1 cellular context compared by ENCODE assay signal in genomic region chr5:125480901-125481300, GRCh38.
TF ChIP-seq lines count a peak whose summit lies in the region.

No MANE protein-coding gene starts in this region.

TF ChIP-seq in GM23338, 12 proteins besides CTCF, POLR2A, EP300 and RAD21 (continued from another document):
- no peak for TF ChIP-seq REST (IDR thresholded peaks at IDR 0.05; ENCODE audit: unreplicated experiment)
- TF ChIP-seq ETS1 (IDR thresholded peaks at IDR 0.05), result no peak
- no peak for TF ChIP-seq CREB1 (CRISPR knock-in tag; IDR thresholded peaks at IDR 0.05; ENCODE audit: low read depth)
- TF ChIP-seq ZNF331 (CRISPR knock-in tag; IDR thresholded peaks at IDR 0.05; ENCODE audit: low read depth), result no peak
- no peak for TF ChIP-seq JUNB (IDR thresholded peaks at IDR 0.05; ENCODE audit: unreplicated experiment)
- TF ChIP-seq ZNF114 (CRISPR knock-in tag; IDR thresholded peaks at IDR 0.05), result no peak
- no peak for TF ChIP-seq EZH2 (IDR thresholded peaks at IDR 0.05; ENCODE audit: low read depth, unreplicated experiment)
- no peak for TF ChIP-seq POLR2AphosphoS5 (IDR thresholded peaks at IDR 0.05; ENCODE audit: low read depth)
- no peak for TF ChIP-seq EZH2phosphoT487 (IDR thresholded peaks at IDR 0.05; ENCODE audit: unreplicated experiment)
- TF ChIP-seq NANOG (IDR thresholded peaks at IDR 0.05; ENCODE audit: borderline replicate concordance), result no peak
- TF ChIP-seq STAT1 (IDR thresholded peaks at IDR 0.05; ENCODE audit: unreplicated experiment), result no peak
